ENCODE assay signal across 38 cellular contexts in genomic region chr11:5138256-5138655, GRCh38. TPM values are rescaled to one million over a fixed set of nuclear protein-coding genes. Genes with fewer than 3 reads are reported as not detected.
"Had no signal": no experiment of that assay in that cellular context is flagged by ENCODE, and none has a peak within 500 bp of the region (broad histone marks: within the 10 kb centered on the region; RNA-seq: fewer than 3 reads in every experiment).

TSS of gene OR52A5 (minus strand) at chr11:5138356. CDS start at chr11:5132642, 5,714 bp downstream.

- H3K4me3 ChIP-seq: MG63 had no signal

- H3K27me3 ChIP-seq: MG63 had no signal

- H3K9me3 ChIP-seq: MG63 had no signal

- H3K4me2 ChIP-seq: KMS-11 had no signal

- H3K27ac ChIP-seq: KMS-11 had no signal

- DNase-seq: Karpas-422, MG63, MM.1S, MV-4-11, NCI-H1048, NCI-H1092, NCI-H1092 treated with DMSO at 0.1 percent for 48 hours, NCI-H1105, NCI-H1105 treated with DMSO at 0.1 percent for 48 hours, NCI-H1417, NCI-H1417 treated with DMSO at 0.1 percent for 48 hours, NCI-H1436, NCI-H1436 treated with DMSO at 0.1 percent for 48 hours, NCI-H146, NCI-H1694, NCI-H1694 treated with DMSO at 0.1 percent for 48 hours, NCI-H187, NCI-H187 treated with DMSO at 0.1 percent for 48 hours, NCI-H1930, NCI-H2029, NCI-H2029 treated with DMSO at 0.1 percent for 48 hours, NCI-H2081, NCI-H2081 treated with DMSO at 0.1 percent for 48 hours, NCI-H2107, NCI-H2171, NCI-H2171 treated with DMSO at 0.1 percent for 48 hours, NCI-H2227 treated with DMSO at 0.1 percent for 48 hours, NCI-H226, NCI-H345, NCI-H446, NCI-H446 treated with DMSO at 0.1 percent for 48 hours, NCI-H510A, NCI-H510A treated with DMSO at 0.1 percent for 48 hours had no signal

- H3K36me3 ChIP-seq: MG63 had no signal

- H3K9ac ChIP-seq: KMS-11 had no signal

RNA-seq across cellular contexts. Expression of gene OR52A5, which starts in this region (rescaled TPM):
- total RNA-seq: LHCN-M2, M059J, MCF 10A, NCI-H460 had no signal
